Comparison of ENCODE assay signal across 17 cellular contexts in the genomic region with DNA sequence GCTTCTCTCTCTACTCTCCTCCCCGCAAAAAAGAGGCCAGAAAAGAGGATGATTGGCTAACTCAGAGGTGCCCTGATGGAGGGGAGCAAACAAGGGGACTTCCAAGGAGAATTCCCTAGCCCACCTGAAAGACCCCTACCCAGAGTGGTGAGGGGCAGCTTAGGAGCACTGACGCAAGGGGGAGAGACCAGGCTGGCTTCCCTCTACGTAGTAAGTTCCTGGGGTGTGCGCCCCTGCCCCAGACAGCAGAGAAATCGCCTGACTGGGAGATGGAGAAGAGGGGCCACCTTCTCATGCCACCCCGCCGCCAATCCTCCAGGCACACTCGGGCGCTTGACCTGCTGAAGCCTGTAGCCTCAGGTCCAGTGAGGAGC. TPM values are rescaled to one million over a fixed set of nuclear protein-coding genes. Genes with fewer than 3 reads are reported as not detected.
A peak's percentile ranks its signal among the peaks of the same experiment; 100 is the strongest.
DNase-seq lines count a peak whose midpoint lies in the region; ATAC-seq and TF ChIP-seq lines count a peak whose summit lies in the region.
"Had no signal": no experiment of that assay in that cellular context is flagged by ENCODE, and none has a peak within 500 bp of the region (broad histone marks: within the 10 kb centered on the region; RNA-seq: fewer than 3 reads in every experiment).

No MANE protein-coding gene starts in this region.

- H3K36me3 ChIP-seq in left ventricle myocardium inferior (no peaks in the 10 kb centered on the region), right lobe of liver (no peaks in the 10 kb centered on the region), psoas muscle (ENCODE audit: insufficient read depth in 1 of 2, low read depth in 1 of 2) (no peaks in the 10 kb centered on the region)

- H3K9me3 ChIP-seq in left ventricle myocardium inferior (replicated peaks) (peaks cover 17% of the 10 kb centered on the region), right lobe of liver (peaks cover 0 to 7% (median 0%) of the 10 kb centered on the region in 4 donors), psoas muscle (peaks cover 8% of the 10 kb centered on the region)

- TF ChIP-seq POLR2A in right lobe of liver (IDR thresholded peaks at IDR 0.05): no peak

- no peak for TF ChIP-seq CTCF in left ventricle myocardium inferior (IDR thresholded peaks at IDR 0.05; ENCODE audit: borderline replicate concordance)
- TF ChIP-seq CTCF in right lobe of liver (IDR thresholded peaks at IDR 0.05): no peak
- no peak for TF ChIP-seq CTCF in psoas muscle (IDR thresholded peaks at IDR 0.05)

- peaks cover 89% of the 10 kb centered on the region for H3K27me3 ChIP-seq in left ventricle myocardium inferior (ENCODE audit: low read depth)
- H3K27me3 ChIP-seq in right lobe of liver: peaks cover 0 to 9% of the 10 kb centered on the region in 2 donors
- peaks cover 0 to 78% (median 35%) of the 10 kb centered on the region in 3 donors for H3K27me3 ChIP-seq in psoas muscle (ENCODE audit: insufficient read depth in 3 of 3, low read length in 2 of 3)

- WGBS in right lobe of liver (ENCODE audit: insufficient coverage, low coverage, low lambda C conversion rate, missing lambda C conversion rate): no CpG with 5 or more reads among the region's 9 CpGs
- WGBS in psoas muscle, 3 donors: 31 to 40% (median 33%) methylated on average over 8 to 9 of the region's 9 CpGs

- H3K27ac ChIP-seq in left ventricle myocardium inferior (replicated peaks): peak overlapping the region; percentile 31
- H3K27ac ChIP-seq in right lobe of liver: peak overlapping the region in 1 of 3 donors; percentile 40
- no peak overlapping the region for H3K27ac ChIP-seq in psoas muscle

- peaks cover 13% of the 10 kb centered on the region for H3K4me1 ChIP-seq in left ventricle myocardium inferior
- peaks cover 0 to 4% (median 0%) of the 10 kb centered on the region in 4 donors for H3K4me1 ChIP-seq in right lobe of liver
- H3K4me1 ChIP-seq in psoas muscle: no peaks in the 10 kb centered on the region

- H3K4me3 ChIP-seq in left ventricle myocardium inferior (peak overlapping the region; percentile 62), right lobe of liver (peak overlapping the region; percentile 32 to 56 (median 42)), psoas muscle (peak overlapping the region; percentile 55)
- H3K4me3 ChIP-seq: A549 had no signal

- intact Hi-C loops in left ventricle myocardium inferior (cut with micrococcal nuclease): no loop called here
- intact Hi-C loops in Right ventricle myocardium superior (cut with DNase I): no loop called here
- intact Hi-C loops in right lobe of liver (cut with DNase I): loop anchor here in 1 of 2 donors (10.0 kb wide), 1 partner anchor 154 kb away; no protein-coding TSS in a partner anchor
- intact Hi-C loops in psoas muscle (cut with DNase I): no loop called here

- ATAC-seq in Right ventricle myocardium superior (ENCODE audit: poor library complexity) (no peak), right lobe of liver (no peak), psoas muscle (no peak), left lobe of liver (no peak)

- DNase-seq in left ventricle myocardium inferior (no peak), Right ventricle myocardium superior (no peak), right lobe of liver (no peak), psoas muscle (no peak), NAMALWA (ENCODE audit: low spot score) (no peak), superior temporal gyrus (ENCODE audit: extremely low spot score) (no peak), mesenteric fat pad (ENCODE audit: low spot score) (no peak), left lobe of liver (ENCODE audit: low spot score) (no peak)
- DNase-seq: activated naive CD4-positive, alpha-beta T cell treated with anti-CD3 and anti-CD28 coated beads, Interleukin-2, amount 10 ng/mL, durations not matched to agents 7 days and 5 days; CD4-positive, alpha-beta memory T cell; KBM-7; NCI-H1417; NCI-H510A; occipital lobe; OCI-M1 had no signal

RNA-seq across cellular contexts. Expression of a gene that starts 2.1 kb away (rescaled TPM):
- not detected for total RNA-seq in left ventricle myocardium inferior
- 0.16 TPM for total RNA-seq in Right ventricle myocardium superior
- total RNA-seq in right lobe of liver: 1 to 10 TPM in 1 of 6 experiments, under 1 TPM in 1, not detected in 4; 0.39 to 6.4 TPM
- total RNA-seq in psoas muscle: 1 to 10 TPM in 1 of 4 donors, under 1 TPM in 3; 0.30 to 1.2 (median 0.70) TPM
- polyA plus RNA-seq in psoas muscle: 1 to 10 TPM in 2 of 3 donors, under 1 TPM in 1; 0.66 to 1.3 (median 1.0) TPM
- total RNA-seq in mesenteric fat pad: 6.4 TPM
- 0.13 TPM for total RNA-seq in left lobe of liver
- total RNA-seq: bronchial epithelial cell; CD4-positive, alpha-beta memory T cell; occipital lobe had no signal
- polyA plus RNA-seq: CD4-positive, alpha-beta memory T cell had no signal
